Comparison of ENCODE assay signal across 8 cellular contexts in genomic region chr1:42845866-42846256, GRCh38. TPM values are rescaled to one million over a fixed set of nuclear protein-coding genes. Genes with fewer than 3 reads are reported as not detected.
DNase-seq lines count a peak whose midpoint lies in the region; ATAC-seq, FAIRE-seq and TF ChIP-seq lines count a peak whose summit lies in the region.

No MANE protein-coding gene starts in this region.

- H3K36me3 ChIP-seq in kidney (ENCODE audit: control insufficient read depth in 1 of 2, insufficient read depth in 2 of 2, low read length in 2 of 2) = peaks cover 6 to 10% of the 10 kb centered on the region in 2 donors
- H3K36me3 ChIP-seq in suprapubic skin = peaks cover 23% of the 10 kb centered on the region

- TF ChIP-seq EP300 in suprapubic skin (IDR thresholded peaks at IDR 0.05) = no peak

- H3K27me3 Mint-ChIP-seq in activated T-helper 2 cell treated with anti-CD3 and anti-CD28 coated beads, Interferon-gamma antibody, Interleukin-2, Interleukin-4, amounts not matched to agents 10 μg/mL and 5 μg/mL and 100 μg/mL, durations not matched to agents 14 hours and 24 hours and 36 hours (ENCODE audit: low read depth) = no peaks in the 10 kb centered on the region

- no peak overlapping the region for H3K27ac ChIP-seq in kidney (ENCODE audit: low read depth in 2 of 2, low read length in 2 of 2)
- H3K27ac ChIP-seq in suprapubic skin = no peak overlapping the region

- peak; percentile 14 for ATAC-seq in GM19035 (IDR thresholded peaks at IDR 0.05; ENCODE audit: unreplicated experiment)
- ATAC-seq in HG02938 (IDR thresholded peaks at IDR 0.05; ENCODE audit: unreplicated experiment) = peak; percentile 7

- no peak for TF ChIP-seq POLR2A in suprapubic skin (IDR thresholded peaks at IDR 0.05)

- no peak for TF ChIP-seq CTCF in kidney (IDR thresholded peaks at IDR 0.05; ENCODE audit: borderline replicate concordance, extremely low read depth, insufficient read depth)
- TF ChIP-seq CTCF in suprapubic skin (IDR thresholded peaks at IDR 0.05) = no peak

- H3K4me1 Mint-ChIP-seq in activated T-helper 2 cell treated with anti-CD3 and anti-CD28 coated beads, Interferon-gamma antibody, Interleukin-2, Interleukin-4, amounts not matched to agents 10 μg/mL and 5 μg/mL and 100 μg/mL, durations not matched to agents 14 hours and 24 hours and 36 hours (ENCODE audit: low read depth) = peaks cover 33% of the 10 kb centered on the region

- H3K9me3 Mint-ChIP-seq in activated T-helper 2 cell treated with anti-CD3 and anti-CD28 coated beads, Interferon-gamma antibody, Interleukin-2, Interleukin-4, amounts not matched to agents 10 μg/mL and 5 μg/mL and 100 μg/mL, durations not matched to agents 14 hours and 24 hours and 36 hours = no peaks in the 10 kb centered on the region

- H3K9ac ChIP-seq in kidney (ENCODE audit: low read length in 2 of 2) = peak overlapping the region in 1 of 2 donors; percentile 60

- H3K4me1 ChIP-seq in kidney (ENCODE audit: control insufficient read depth in 1 of 2, insufficient read depth in 1 of 2, low read depth in 1 of 2, low read length in 2 of 2) (peaks cover 6 to 9% of the 10 kb centered on the region in 2 donors), suprapubic skin (peaks cover 15% of the 10 kb centered on the region)

- no peaks in the 10 kb centered on the region for H3K27me3 ChIP-seq in suprapubic skin

- intact Hi-C loops in activated T-helper 2 cell treated with anti-CD3 and anti-CD28 coated beads, Interferon-gamma antibody, Interleukin-2, Interleukin-4, amounts not matched to agents 10 μg/mL and 5 μg/mL and 100 μg/mL, durations not matched to agents 14 hours and 24 hours and 36 hours (cut with micrococcal nuclease) = loop anchor here (1.0 to 5.0 kb wide), 5 partner anchors 29 to 189 kb away; partner anchors contain the start of genes C1orf50, ERMAP, P3H1 and PPIH
- intact Hi-C loops in kidney (cut with DNase I) = no loop called here

- H3K36me3 Mint-ChIP-seq in activated T-helper 2 cell treated with anti-CD3 and anti-CD28 coated beads, Interferon-gamma antibody, Interleukin-2, Interleukin-4, amounts not matched to agents 10 μg/mL and 5 μg/mL and 100 μg/mL, durations not matched to agents 14 hours and 24 hours and 36 hours (ENCODE audit: low read depth) = peaks cover 23% of the 10 kb centered on the region

- no peak for DNase-seq in activated T-helper 2 cell treated with anti-CD3 and anti-CD28 coated beads, Interferon-gamma antibody, Interleukin-2, Interleukin-4, amounts not matched to agents 10 μg/mL and 5 μg/mL and 100 μg/mL, durations not matched to agents 14 hours and 24 hours and 36 hours (ENCODE audit: low spot score)
- no peak for DNase-seq in kidney
- DNase-seq in suprapubic skin (ENCODE audit: low spot score in 2 of 2) = no peak
- no peak for DNase-seq in SW480 (ENCODE audit: low spot score)
- DNase-seq in DMS79 (lab: John Stamatoyannopoulos, UW) = no peak
- DNase-seq in MV-4-11 (lab: John Stamatoyannopoulos, UW) = no peak

- H3K4me3 ChIP-seq in kidney (ENCODE audit: low read length in 2 of 2) (peak overlapping the region; percentile 72 to 90), suprapubic skin (peak overlapping the region; percentile 92)

- FAIRE-seq in kidney (lab: Jason Lieb, UNC) = no peak

- peak overlapping the region; percentile 75 for H3K27ac Mint-ChIP-seq in activated T-helper 2 cell treated with anti-CD3 and anti-CD28 coated beads, Interferon-gamma antibody, Interleukin-2, Interleukin-4, amounts not matched to agents 10 μg/mL and 5 μg/mL and 100 μg/mL, durations not matched to agents 14 hours and 24 hours and 36 hours

- WGBS in suprapubic skin = 6% methylated on average over 10 of the region's 10 CpGs

- H3K9me3 ChIP-seq in kidney (ENCODE audit: control insufficient read depth in 1 of 2, low read length in 2 of 2) (no peaks in the 10 kb centered on the region), suprapubic skin (no peaks in the 10 kb centered on the region)

- H3K4me3 Mint-ChIP-seq in activated T-helper 2 cell treated with anti-CD3 and anti-CD28 coated beads, Interferon-gamma antibody, Interleukin-2, Interleukin-4, amounts not matched to agents 10 μg/mL and 5 μg/mL and 100 μg/mL, durations not matched to agents 14 hours and 24 hours and 36 hours (ENCODE audit: low read depth) = peak overlapping the region; percentile 96

RNA-seq across cellular contexts. Expression of gene ZNF691, which starts 0.6 kb away (rescaled TPM):
- 8.4 and 9.6 TPM in 2 replicates for total RNA-seq in activated T-helper 2 cell treated with anti-CD3 and anti-CD28 coated beads, Interferon-gamma antibody, Interleukin-2, Interleukin-4, amounts not matched to agents 10 μg/mL and 5 μg/mL and 100 μg/mL, durations not matched to agents 14 hours and 24 hours and 36 hours
- 11.7 TPM for total RNA-seq in kidney
- 17.3 TPM for polyA plus RNA-seq in kidney (ENCODE audit: insufficient read depth, low read depth, low replicate concordance)
- 10 to 100 TPM in 3 of 4 donors, 1 to 10 TPM in 1; 6.5 to 15.4 (median 12.1) TPM for total RNA-seq in suprapubic skin

RNA-seq across cellular contexts. Expression of gene SVBP, which starts 28.7 kb away (rescaled TPM):
- total RNA-seq in activated T-helper 2 cell treated with anti-CD3 and anti-CD28 coated beads, Interferon-gamma antibody, Interleukin-2, Interleukin-4, amounts not matched to agents 10 μg/mL and 5 μg/mL and 100 μg/mL, durations not matched to agents 14 hours and 24 hours and 36 hours = 11.4 and 12.3 TPM in 2 replicates
- total RNA-seq in kidney = 15.5 TPM
- 36.8 TPM for polyA plus RNA-seq in kidney (ENCODE audit: insufficient read depth, low read depth, low replicate concordance)
- 10 to 100 TPM in 3 of 4 donors, 1 to 10 TPM in 1; 6.8 to 21.8 (median 13.9) TPM for total RNA-seq in suprapubic skin

RNA-seq across cellular contexts. Expression of gene ERMAP, which starts 28.9 kb away (rescaled TPM):
- 3.1 and 4.8 TPM in 2 replicates for total RNA-seq in activated T-helper 2 cell treated with anti-CD3 and anti-CD28 coated beads, Interferon-gamma antibody, Interleukin-2, Interleukin-4, amounts not matched to agents 10 μg/mL and 5 μg/mL and 100 μg/mL, durations not matched to agents 14 hours and 24 hours and 36 hours
- total RNA-seq in kidney (13.3 TPM), suprapubic skin (10 to 100 TPM in 3 of 4 donors, 1 to 10 TPM in 1; 8.9 to 26.2 (median 14.1) TPM)
- polyA plus RNA-seq in kidney (ENCODE audit: insufficient read depth, low read depth, low replicate concordance) = 5.4 TPM
